In genomic region chr16:15876503-15876902, GRCh38 we compare ENCODE assay signal across 15 cellular contexts. TPM values are rescaled to one million over a fixed set of nuclear protein-coding genes. Genes with fewer than 3 reads are reported as not detected.
"Had no signal": no experiment of that assay in that cellular context is flagged by ENCODE, and none has a peak within 500 bp of the region (broad histone marks: within the 10 kb centered on the region; RNA-seq: fewer than 3 reads in every experiment).

No MANE protein-coding gene starts in this region.

- H3K27ac ChIP-seq: ovary had no signal

- DNase-seq: foreskin melanocyte; heart left ventricle; hippocampal formation; mammary epithelial cell; natural killer cell; ovary; right cardiac atrium; small intestine; stimulated activated CD4-positive, alpha-beta T cell treated with anti-CD3 and anti-CD28 coated beads, Interleukin-12 subunit alpha, Interleukin-12 subunit beta, amount 100 ng/mL, for 4 hours; stimulated activated naive CD4-positive, alpha-beta T cell treated with Interleukin-2 at 50 U/mL for 16 hours had no signal

- H3K27ac Mint-ChIP-seq: dendritic cell treated with granulocyte-macrophage colony-stimulating factor and Interleukin-4, amounts not matched to agents 40 ng/mL and 50 ng/mL, for 4 days; natural killer cell; type B pancreatic cell had no signal

- H3K36me3 Mint-ChIP-seq: natural killer cell had no signal

- H3K4me3 ChIP-seq: heart left ventricle, ovary had no signal

- H3K27me3 Mint-ChIP-seq: dendritic cell treated with granulocyte-macrophage colony-stimulating factor and Interleukin-4, amounts not matched to agents 40 ng/mL and 50 ng/mL, for 4 days; type B pancreatic cell had no signal

- H3K27me3 ChIP-seq: heart left ventricle, ovary had no signal

- ATAC-seq: heart left ventricle, left lobe of liver, natural killer cell, right cardiac atrium had no signal

- H3K9me3 Mint-ChIP-seq: dendritic cell treated with granulocyte-macrophage colony-stimulating factor and Interleukin-4, amounts not matched to agents 40 ng/mL and 50 ng/mL, for 4 days; natural killer cell; neural crest cell; type B pancreatic cell had no signal

- H3K9me3 ChIP-seq: heart left ventricle, ovary had no signal

- H3K4me3 Mint-ChIP-seq: dendritic cell treated with granulocyte-macrophage colony-stimulating factor and Interleukin-4, amounts not matched to agents 40 ng/mL and 50 ng/mL, for 4 days; natural killer cell; neural crest cell; type B pancreatic cell had no signal

- H3K36me3 ChIP-seq: ovary had no signal

RNA-seq across cellular contexts. Expression of gene MYH11, which starts 19.7 kb away (rescaled TPM):
- total RNA-seq: epithelial cell of proximal tubule had no signal
